ENCODE assay signal across 21 cellular contexts in the genomic region with DNA sequence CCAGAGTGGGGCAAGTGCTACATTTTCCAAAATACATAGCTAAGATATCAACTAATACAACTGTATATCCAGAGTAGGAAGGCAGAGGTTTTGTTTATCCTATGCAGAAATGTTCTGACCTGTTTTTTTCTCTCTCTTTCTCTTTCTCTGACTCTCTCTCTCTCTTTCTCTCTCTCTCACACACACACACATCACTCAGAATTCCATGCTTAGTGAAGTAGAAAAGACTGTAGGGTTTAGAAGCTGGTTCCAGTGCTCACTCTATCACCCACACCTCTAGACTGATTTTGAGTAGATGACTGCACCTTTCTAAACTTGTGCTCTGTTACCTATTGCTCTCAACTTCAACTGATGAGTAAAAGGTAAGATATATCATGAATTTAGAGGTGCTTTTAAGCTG.
A peak's percentile ranks its signal among the peaks of the same experiment; 100 is the strongest.
DNase-seq lines count a peak whose midpoint lies in the region; ATAC-seq, FAIRE-seq and TF ChIP-seq lines count a peak whose summit lies in the region.
"Had no signal": no experiment of that assay in that cellular context is flagged by ENCODE, and none has a peak within 500 bp of the region (broad histone marks: within the 10 kb centered on the region; RNA-seq: fewer than 3 reads in every experiment).

No MANE protein-coding gene starts in this region.

- no peak for DNase-seq in chondrocyte (ENCODE audit: low spot score)
- DNase-seq in kidney tubule cell (ENCODE audit: low spot score) = peak; percentile 51
- no peak for DNase-seq in osteocyte (ENCODE audit: extremely low spot score, unreplicated experiment)
- no peak for DNase-seq in GM10248 (ENCODE audit: extremely low spot score)
- no peak for DNase-seq in activated naive CD8-positive, alpha-beta T cell treated with anti-CD3 and anti-CD28 coated beads, Interleukin-2, amount 50 U/mL, for 24 hours
- no peak for DNase-seq in GM12891 (ENCODE audit: insufficient read length, low spot score)
- DNase-seq: 8988T; Calu3; CD4-positive, alpha-beta memory T cell; DMS79 treated with DMSO at 0.1 percent for 48 hours; GF-D8; H9 had no signal

- TF ChIP-seq CTCF in HEK293 (tag by site-specific recombination; IDR thresholded peaks at IDR 0.05) (no peak), chondrocyte (IDR thresholded peaks at IDR 0.05) (no peak), osteocyte (IDR thresholded peaks at IDR 0.05) (no peak), GM10248 (IDR thresholded peaks at IDR 0.05; ENCODE audit: control extremely low read depth, extremely low read depth, low read depth, missing control alignments) (no peak)

- TF ChIP-seq POLR2A in GM12891 (IDR thresholded peaks at IDR 0.05; ENCODE audit: low read depth, low read length) = no peak

- no peak overlapping the region for H3K4me3 ChIP-seq in HEK293 (ENCODE audit: low read depth, low read length)
- H3K4me3 ChIP-seq: BLaER1, GM12878, K562 had no signal

- H3K36me3 ChIP-seq in HEK293 (ENCODE audit: control insufficient read depth in 2 of 2, insufficient read depth in 1 of 2, low read length in 2 of 2) = no peaks in the 10 kb centered on the region
- H3K36me3 ChIP-seq: BLaER1 had no signal

- H3K27ac Mint-ChIP-seq in chondrocyte (ENCODE audit: unreplicated experiment) (peak overlapping the region; percentile 81), osteocyte (ENCODE audit: unreplicated experiment) (peak overlapping the region; percentile 87)
- no peak overlapping the region for H3K27ac Mint-ChIP-seq in activated naive CD8-positive, alpha-beta T cell treated with anti-CD3 and anti-CD28 coated beads, Interleukin-2, amount 50 U/mL, for 24 hours
- H3K27ac Mint-ChIP-seq: CD14-positive monocyte; CD4-positive, alpha-beta memory T cell; H9 had no signal

- no peaks in the 10 kb centered on the region for H3K4me1 ChIP-seq in HEK293 (ENCODE audit: control insufficient read depth, insufficient read depth, low read length)
- H3K4me1 ChIP-seq: BLaER1 had no signal

- FAIRE-seq in GM12891 (lab: Jason Lieb, UNC) = no peak
- FAIRE-seq: GM12878, GM18507, H1, K562 had no signal

- H3K4me1 Mint-ChIP-seq in chondrocyte (ENCODE audit: low read depth) (peaks cover 59% of the 10 kb centered on the region), osteocyte (ENCODE audit: unreplicated experiment) (peaks cover 63% of the 10 kb centered on the region)
- no peaks in the 10 kb centered on the region for H3K4me1 Mint-ChIP-seq in activated naive CD8-positive, alpha-beta T cell treated with anti-CD3 and anti-CD28 coated beads, Interleukin-2, amount 50 U/mL, for 24 hours
- H3K4me1 Mint-ChIP-seq: CD14-positive monocyte; CD4-positive, alpha-beta memory T cell; H9 had no signal

- H3K27me3 Mint-ChIP-seq in chondrocyte (ENCODE audit: low read depth) = no peaks in the 10 kb centered on the region
- no peaks in the 10 kb centered on the region for H3K27me3 Mint-ChIP-seq in osteocyte (ENCODE audit: unreplicated experiment)
- H3K27me3 Mint-ChIP-seq in activated naive CD8-positive, alpha-beta T cell treated with anti-CD3 and anti-CD28 coated beads, Interleukin-2, amount 50 U/mL, for 24 hours = no peaks in the 10 kb centered on the region

- CTCF ChIA-PET in HEK293 (lab: Yijun Ruan, JAX) (no interaction called here), GM10248 (lab: Yijun Ruan, JAX) (interaction anchor here (1.2 kb wide), 1 partner anchor 12 kb away, joined by 3 read pairs; no protein-coding TSS in a partner anchor)

- H3K9me3 Mint-ChIP-seq in chondrocyte (ENCODE audit: low read depth) = peaks cover 4% of the 10 kb centered on the region
- peaks cover 3% of the 10 kb centered on the region for H3K9me3 Mint-ChIP-seq in osteocyte (ENCODE audit: unreplicated experiment)
- H3K9me3 Mint-ChIP-seq in activated naive CD8-positive, alpha-beta T cell treated with anti-CD3 and anti-CD28 coated beads, Interleukin-2, amount 50 U/mL, for 24 hours = no peaks in the 10 kb centered on the region

- POLR2A ChIA-PET in HEK293 (lab: Yijun Ruan, JAX) (no interaction called here), GM10248 (lab: Yijun Ruan, JAX) (no interaction called here)

- no peak overlapping the region for H3K27ac ChIP-seq in HEK293 (ENCODE audit: extremely low read depth, low read depth, low read length)
- H3K27ac ChIP-seq: BLaER1, HL-60 had no signal

- no peaks in the 10 kb centered on the region for H3K9me3 ChIP-seq in HEK293 (ENCODE audit: control insufficient read depth, insufficient read depth, low read depth, low read length)
- H3K9me3 ChIP-seq: BLaER1 had no signal

- ATAC-seq in HG03354 (IDR thresholded peaks at IDR 0.05; ENCODE audit: poor library complexity, severe bottlenecking, unreplicated experiment) = no peak
- no peak for ATAC-seq in activated naive CD8-positive, alpha-beta T cell treated with anti-CD3 and anti-CD28 coated beads, Interleukin-2, amount 50 U/mL, for 24 hours
- ATAC-seq: GM12878, K562 had no signal

- H3K36me3 Mint-ChIP-seq in chondrocyte (ENCODE audit: low read depth) (no peaks in the 10 kb centered on the region), osteocyte (ENCODE audit: unreplicated experiment) (peaks cover 5% of the 10 kb centered on the region)
- H3K36me3 Mint-ChIP-seq in activated naive CD8-positive, alpha-beta T cell treated with anti-CD3 and anti-CD28 coated beads, Interleukin-2, amount 50 U/mL, for 24 hours (ENCODE audit: low read depth) = no peaks in the 10 kb centered on the region
- H3K36me3 Mint-ChIP-seq: CD14-positive monocyte; CD4-positive, alpha-beta memory T cell had no signal

- H3K4me3 Mint-ChIP-seq in chondrocyte (ENCODE audit: unreplicated experiment) = no peak overlapping the region
- peak overlapping the region; percentile 34 for H3K4me3 Mint-ChIP-seq in osteocyte (ENCODE audit: unreplicated experiment)
- no peak overlapping the region for H3K4me3 Mint-ChIP-seq in activated naive CD8-positive, alpha-beta T cell treated with anti-CD3 and anti-CD28 coated beads, Interleukin-2, amount 50 U/mL, for 24 hours
- H3K4me3 Mint-ChIP-seq: CD14-positive monocyte; CD4-positive, alpha-beta memory T cell; H9 had no signal

TF ChIP-seq in HEK293, 187 proteins besides CTCF, POLR2A, EP300 and RAD21:
- TF ChIP-seq ZNF37A (tag by site-specific recombination; IDR thresholded peaks at IDR 0.05) (no peak), ZNF10 (tag by site-specific recombination; IDR thresholded peaks at IDR 0.05) (0 out of 2 replicates have a peak, but pooled peaks have one; percentile 29)
TF ChIP-seq in HEK293: peak in this region for 1.

TF ChIP-seq in GM12891, 5 proteins besides CTCF, POLR2A, EP300 and RAD21:
- TF ChIP-seq SPI1 (IDR thresholded peaks at IDR 0.05; ENCODE audit: low read depth, low read length) (no peak), POU2F2 (IDR thresholded peaks at IDR 0.05; ENCODE audit: low read depth, low read length) (no peak), POLR2AphosphoS5 (IDR thresholded peaks at IDR 0.05; ENCODE audit: low read depth, low read length) (no peak), PAX5 (IDR thresholded peaks at IDR 0.05; ENCODE audit: insufficient read depth, low read length, severe bottlenecking) (no peak), TAF1 (IDR thresholded peaks at IDR 0.05; ENCODE audit: low read depth, low read length) (no peak)
TF ChIP-seq in GM12891: peak in this region for 0.
